ENCODE assay signal across 19 cellular contexts in the genomic region with DNA sequence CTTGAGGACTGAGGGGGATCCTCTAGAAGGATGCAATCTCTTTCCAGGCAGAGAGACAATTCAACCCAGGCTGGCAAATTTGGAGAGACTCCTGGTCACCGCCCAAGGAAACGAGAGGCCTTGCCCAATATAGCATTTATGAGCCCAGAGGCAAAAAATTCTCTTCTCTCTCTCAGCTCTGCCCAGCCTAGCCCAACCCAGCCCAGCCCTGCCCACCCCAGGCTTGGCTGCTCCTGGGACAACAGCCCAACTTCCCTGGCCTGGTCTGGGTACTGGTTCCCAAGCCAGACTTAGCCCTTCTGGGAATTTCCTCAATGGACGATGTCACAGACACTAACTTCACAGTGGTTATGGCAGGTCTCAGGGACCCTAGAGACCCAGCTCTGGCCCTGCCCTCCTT.
DNase-seq lines count a peak whose midpoint lies in the region; ATAC-seq and TF ChIP-seq lines count a peak whose summit lies in the region.
"Had no signal": no experiment of that assay in that cellular context is flagged by ENCODE, and none has a peak within 500 bp of the region (broad histone marks: within the 10 kb centered on the region; RNA-seq: fewer than 3 reads in every experiment).

No MANE protein-coding gene starts in this region.

- no peaks in the 10 kb centered on the region for H3K9me3 ChIP-seq in spleen

- ATAC-seq in esophagus mucosa (peak; percentile 49), GM19397 (IDR thresholded peaks at IDR 0.05; ENCODE audit: unreplicated experiment) (no peak), GM18867 (IDR thresholded peaks at IDR 0.05; ENCODE audit: unreplicated experiment) (no peak)
- ATAC-seq: GM23338, Panc1 had no signal

- intact Hi-C loops in spleen (cut with DNase I; ENCODE audit: low total_unique reads) (no loop called here), dorsolateral prefrontal cortex (cut with DNase I) (no loop called here)

- H3K4me3 ChIP-seq in spleen (no peak overlapping the region), dorsolateral prefrontal cortex (no peak overlapping the region)
- H3K4me3 ChIP-seq: GM23338, SK-N-MC had no signal

- DNase-seq in D341Med (ENCODE audit: low spot score) (peak; percentile 2), medulla oblongata (ENCODE audit: extremely low spot score) (peak; percentile 23), spleen (peak; percentile 30), dorsolateral prefrontal cortex (no peak)
- DNase-seq: 8988T, ACHN, Calu3, H9, HFFc6, KBM-7, NCI-H1694, NCI-H2029 treated with DMSO at 0.1 percent for 48 hours, NCI-H510A had no signal

- H3K36me3 ChIP-seq in spleen: no peaks in the 10 kb centered on the region

- no peak for TF ChIP-seq POLR2A in spleen (IDR thresholded peaks at IDR 0.05)

- TF ChIP-seq CTCF in spleen (IDR thresholded peaks at IDR 0.05 in 8 of 11, conservative IDR thresholded peaks at IDR 0.05 in 3 of 11): no peak
- no peak for TF ChIP-seq CTCF in dorsolateral prefrontal cortex (IDR thresholded peaks at IDR 0.05 in 54 of 56, conservative IDR thresholded peaks at IDR 0.05 in 2 of 56; ENCODE audit: low read depth in 1 of 56, partially characterized antibody in 56 of 56)

- no peaks in the 10 kb centered on the region for H3K4me1 ChIP-seq in spleen

- H3K27ac ChIP-seq in spleen: no peak overlapping the region
- no peak overlapping the region for H3K27ac ChIP-seq in dorsolateral prefrontal cortex
- H3K27ac ChIP-seq: SK-N-MC had no signal

- peaks cover 0 to 16% (median 0%) of the 10 kb centered on the region in 7 donors for H3K27me3 ChIP-seq in spleen (replicated peaks in 1 of 7)
- no peaks in the 10 kb centered on the region for H3K27me3 ChIP-seq in dorsolateral prefrontal cortex

- 90 to 96% (median 91%) methylated on average over 3 of the region's 3 CpGs for WGBS in spleen, 5 donors

Comparison
In these comparisons a context has a peak if more than half of its experiments do, and no peak if none do; other contexts are left out.
1. DNase-seq: peak in D341Med (single experiment), medulla oblongata (single experiment) and spleen (single experiment); none in dorsolateral prefrontal cortex (0 of 10).